Comparison of ENCODE assay signal across 13 cellular contexts in the genomic region with DNA sequence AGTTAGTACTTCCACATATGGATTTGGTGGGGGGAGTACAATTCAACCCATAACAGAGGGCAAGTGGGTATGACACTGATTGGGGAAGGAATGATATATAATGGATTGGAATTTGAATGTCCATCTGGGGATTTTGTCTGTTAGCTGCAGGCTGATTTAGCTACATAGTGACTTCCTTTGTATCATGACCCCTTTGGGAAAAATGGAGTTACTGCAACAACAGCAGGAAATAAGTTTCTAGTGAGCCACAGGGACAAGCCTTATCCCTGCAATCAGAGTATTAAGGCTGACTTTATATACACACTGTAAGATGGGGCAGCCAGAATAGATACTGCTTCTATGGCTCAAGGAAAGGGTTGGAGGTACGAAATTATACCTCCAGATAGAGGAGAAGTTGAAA.
DNase-seq lines count a peak whose midpoint lies in the region; ATAC-seq and TF ChIP-seq lines count a peak whose summit lies in the region.
"Had no signal": no experiment of that assay in that cellular context is flagged by ENCODE, and none has a peak within 500 bp of the region (broad histone marks: within the 10 kb centered on the region; RNA-seq: fewer than 3 reads in every experiment).

No MANE protein-coding gene starts in this region.

- H3K4me1 ChIP-seq in foreskin keratinocyte: no peaks in the 10 kb centered on the region

- DNase-seq in A172 (ENCODE audit: low spot score): peak; percentile 13
- DNase-seq in EH (ENCODE audit: low read depth): peak; percentile 24
- DNase-seq in OCI-M1 (lab: John Stamatoyannopoulos, UW): peak; percentile 11
- peak in 1 of 2 donors; percentile 6 for DNase-seq in foreskin keratinocyte
- DNase-seq in NCI-H2196 treated with DMSO at 0.1 percent for 48 hours (lab: John Stamatoyannopoulos, UW; ENCODE audit: unreplicated experiment): no peak
- no peak for DNase-seq in SW480 (ENCODE audit: low spot score)
- DNase-seq: activated CD4-positive, alpha-beta T cell treated with anti-CD3 and anti-CD28 coated beads, Interleukin-2, amount 10 ng/mL, durations not matched to agents 7 days and 5 days; activated naive CD8-positive, alpha-beta T cell treated with anti-CD3 and anti-CD28 coated beads for 36 hours; NCI-H446 treated with DMSO at 0.1 percent for 48 hours; posterior cingulate gyrus; stimulated activated CD4-positive, alpha-beta T cell treated with anti-CD3 and anti-CD28 coated beads, Interleukin-12 subunit alpha, Interleukin-12 subunit beta, amount 100 ng/mL, for 4 hours had no signal

- peak; percentile 44 for TF ChIP-seq CTCF in foreskin keratinocyte (conservative IDR thresholded peaks at IDR 0.05)

- no peak overlapping the region for H3K27ac ChIP-seq in foreskin keratinocyte

- H3K27me3 ChIP-seq in foreskin keratinocyte: no peaks in the 10 kb centered on the region

- ATAC-seq in foreskin keratinocyte (no peak), GM21723 (IDR thresholded peaks at IDR 0.05; ENCODE audit: unreplicated experiment) (no peak), HG03520 (IDR thresholded peaks at IDR 0.05; ENCODE audit: unreplicated experiment) (no peak)

Comparison
In these comparisons a context has a peak if more than half of its experiments do, and no peak if none do; other contexts are left out.
1. DNase-seq: peak in A172 (single experiment), EH (single experiment) and OCI-M1 (single experiment); none in NCI-H2196 treated with DMSO at 0.1 percent for 48 hours (single experiment) and SW480 (single experiment).